Comparison of ENCODE assay signal across 29 cellular contexts in the genomic region with DNA sequence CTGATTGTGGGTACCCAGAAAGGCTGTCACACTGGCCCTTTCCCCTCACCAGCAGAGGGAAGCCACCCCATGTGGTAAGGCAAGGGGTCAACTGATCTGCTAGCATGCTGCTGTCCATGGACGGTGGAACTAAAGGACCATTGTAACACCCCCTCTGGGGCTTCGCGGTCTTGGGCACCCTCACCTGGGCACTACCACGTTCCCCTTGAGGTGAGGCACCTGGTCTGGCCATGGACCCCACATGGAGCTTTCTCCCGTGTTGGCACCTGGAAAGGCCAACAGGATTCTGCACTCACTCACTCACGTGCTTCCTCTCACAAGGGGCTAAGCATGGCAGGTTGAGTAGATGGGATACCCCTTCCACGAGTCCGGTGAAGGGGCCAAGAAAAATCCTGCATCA.
"Had no signal": no experiment of that assay in that cellular context is flagged by ENCODE, and none has a peak within 500 bp of the region (broad histone marks: within the 10 kb centered on the region; RNA-seq: fewer than 3 reads in every experiment).

No MANE protein-coding gene starts in this region.

- H3K27me3 ChIP-seq: neural progenitor cell, ovary, right lobe of liver, sigmoid colon, suprapubic skin, testis, tibial artery, transverse colon, upper lobe of right lung, uterus had no signal

- DNase-seq: naive thymus-derived CD4-positive, alpha-beta T cell; natural killer cell; nephron progenitor cell; occipital lobe; ovary; psoas muscle; right cardiac atrium; right lobe of liver; sigmoid colon; small intestine; stimulated activated CD4-positive, alpha-beta T cell treated with anti-CD3 and anti-CD28 coated beads, Interleukin-15, amount 100 ng/mL, for 24 hours; stimulated activated CD4-positive, alpha-beta T cell treated with anti-CD3 and anti-CD28 coated beads, Interleukin-2, amount 100 ng/mL, for 24 hours; stimulated activated CD4-positive, alpha-beta T cell treated with anti-CD3 and anti-CD28 coated beads, Interleukin-2, amount 100 ng/mL, for 48 hours; stimulated activated CD4-positive, alpha-beta T cell treated with anti-CD3 and anti-CD28 coated beads, Interleukin-4, amount 100 ng/mL, for 24 hours; stimulated activated naive CD4-positive, alpha-beta T cell; stimulated activated naive CD8-positive, alpha-beta T cell treated with anti-CD3 and anti-CD28 coated beads, Interleukin-15, amount 100 ng/mL, for 72 hours; stimulated activated naive CD8-positive, alpha-beta T cell treated with anti-CD3 and anti-CD28 coated beads, Interleukin-15, Interleukin-2, amounts not matched to agents 100 U/mL and 50 U/mL, for 24 hours; substantia nigra; testis; tibial artery; transverse colon; upper lobe of right lung; uterus had no signal

- H3K4me1 ChIP-seq: parathyroid adenoma, psoas muscle, right lobe of liver, sigmoid colon, suprapubic skin, testis, tibial artery, transverse colon, upper lobe of right lung, uterus had no signal

- H3K9me3 Mint-ChIP-seq: natural killer cell; nephron progenitor cell; neural progenitor cell; stimulated activated effector memory CD8-positive, alpha-beta T cell treated with anti-CD3 and anti-CD28 coated beads, Interleukin-12 subunit alpha, Interleukin-12 subunit beta, amount 100 ng/mL, for 72 hours; type B pancreatic cell had no signal

- H3K36me3 Mint-ChIP-seq: natural killer cell; stimulated activated effector memory CD8-positive, alpha-beta T cell treated with anti-CD3 and anti-CD28 coated beads, Interleukin-12 subunit alpha, Interleukin-12 subunit beta, amount 100 ng/mL, for 72 hours; type B pancreatic cell had no signal

- H3K4me2 ChIP-seq: neural progenitor cell had no signal

- H3K4me1 Mint-ChIP-seq: naive thymus-derived CD4-positive, alpha-beta T cell; natural killer cell; nephron progenitor cell; neural progenitor cell; stimulated activated effector memory CD8-positive, alpha-beta T cell treated with anti-CD3 and anti-CD28 coated beads, Interleukin-12 subunit alpha, Interleukin-12 subunit beta, amount 100 ng/mL, for 72 hours; stimulated activated naive CD8-positive, alpha-beta T cell treated with anti-CD3 and anti-CD28 coated beads, Interleukin-15, amount 100 ng/mL, for 72 hours had no signal

- H3K79me2 ChIP-seq: parathyroid adenoma had no signal

- H3K36me3 ChIP-seq: neural progenitor cell, ovary, right lobe of liver, sigmoid colon, suprapubic skin, tibial artery, transverse colon, upper lobe of right lung, uterus had no signal

- ATAC-seq: naive thymus-derived CD4-positive, alpha-beta T cell; natural killer cell; psoas muscle; right cardiac atrium; right lobe of liver; stimulated activated effector memory CD8-positive, alpha-beta T cell treated with anti-CD3 and anti-CD28 coated beads, Interleukin-12 subunit alpha, Interleukin-12 subunit beta, amount 100 ng/mL, for 72 hours; stimulated activated naive CD8-positive, alpha-beta T cell treated with anti-CD3 and anti-CD28 coated beads, Interleukin-15, amount 100 ng/mL, for 72 hours; stimulated activated naive CD8-positive, alpha-beta T cell treated with anti-CD3 and anti-CD28 coated beads, Interleukin-15, Interleukin-2, amounts not matched to agents 100 U/mL and 50 U/mL, for 24 hours; upper lobe of right lung had no signal

- H3K27ac ChIP-seq: neural progenitor cell, ovary, parathyroid adenoma, psoas muscle, right lobe of liver, sigmoid colon, suprapubic skin, testis, tibial artery, transverse colon, upper lobe of right lung, uterus had no signal

- H3K9me3 ChIP-seq: ovary, psoas muscle, right lobe of liver, sigmoid colon, suprapubic skin, testis, tibial artery, transverse colon, upper lobe of right lung, uterus had no signal

- H3K9ac ChIP-seq: neural progenitor cell, parathyroid adenoma had no signal

- H3K4me3 Mint-ChIP-seq: naive thymus-derived CD4-positive, alpha-beta T cell; natural killer cell; nephron progenitor cell; neural progenitor cell; stimulated activated effector memory CD8-positive, alpha-beta T cell treated with anti-CD3 and anti-CD28 coated beads, Interleukin-12 subunit alpha, Interleukin-12 subunit beta, amount 100 ng/mL, for 72 hours; stimulated activated naive CD8-positive, alpha-beta T cell treated with anti-CD3 and anti-CD28 coated beads, Interleukin-15, amount 100 ng/mL, for 72 hours; type B pancreatic cell had no signal

- H3K27me3 Mint-ChIP-seq: naive thymus-derived CD4-positive, alpha-beta T cell; progenitor cell of endocrine pancreas; stimulated activated naive CD8-positive, alpha-beta T cell treated with anti-CD3 and anti-CD28 coated beads, Interleukin-15, amount 100 ng/mL, for 72 hours; type B pancreatic cell had no signal

- H3K27ac Mint-ChIP-seq: natural killer cell; nephron progenitor cell; neural progenitor cell; progenitor cell of endocrine pancreas; stimulated activated effector memory CD8-positive, alpha-beta T cell treated with anti-CD3 and anti-CD28 coated beads, Interleukin-12 subunit alpha, Interleukin-12 subunit beta, amount 100 ng/mL, for 72 hours; type B pancreatic cell had no signal

- H3K4me3 ChIP-seq: neural progenitor cell, ovary, psoas muscle, right lobe of liver, sigmoid colon, suprapubic skin, testis, tibial artery, transverse colon, upper lobe of right lung, uterus had no signal

- H2AFZ ChIP-seq: neural progenitor cell, parathyroid adenoma had no signal
